In the genomic region with DNA sequence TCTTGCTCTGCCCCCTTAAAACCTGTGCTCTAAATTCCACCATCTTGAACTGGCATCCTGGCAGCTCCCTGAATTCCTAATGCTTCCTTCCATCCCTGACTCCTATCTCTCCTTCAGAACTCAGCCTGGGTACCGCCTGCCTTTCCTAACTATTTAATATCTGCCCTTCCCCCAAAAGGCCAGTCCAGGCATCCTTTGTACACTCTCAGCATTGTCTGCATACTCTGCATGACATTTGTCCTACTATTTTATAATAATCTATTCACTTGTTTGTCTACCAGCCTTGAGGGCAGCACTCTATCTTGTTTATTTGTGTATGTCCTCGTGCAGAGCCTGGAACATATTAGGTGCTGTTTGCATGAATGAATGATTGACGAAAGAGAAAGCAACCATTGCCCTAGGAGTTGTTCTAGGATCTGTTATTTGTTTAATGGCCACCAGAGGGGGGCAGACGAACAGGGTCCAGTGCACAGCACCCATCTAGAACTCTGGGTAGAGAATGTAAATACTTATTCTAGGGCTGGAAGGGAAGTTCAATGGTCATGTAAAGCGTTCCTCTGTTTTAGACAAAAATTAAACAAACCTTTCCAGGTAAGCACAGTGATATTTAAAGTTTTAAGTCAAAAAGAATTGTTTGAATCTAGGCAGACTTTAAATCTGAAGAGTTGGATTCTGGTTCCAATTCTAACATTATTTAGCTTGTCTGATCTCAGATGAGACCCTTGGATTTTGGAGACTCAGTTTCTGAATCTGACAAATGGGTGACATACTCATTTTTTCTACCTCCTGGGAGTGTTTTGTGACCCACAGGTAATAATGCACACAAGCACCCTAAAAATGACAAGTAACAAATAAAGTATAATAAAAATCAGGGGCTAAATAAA, we compare ENCODE assay signal across 8 cellular contexts.
A peak's percentile ranks its signal among the peaks of the same experiment; 100 is the strongest.
DNase-seq lines count a peak whose midpoint lies in the region; ATAC-seq and TF ChIP-seq lines count a peak whose summit lies in the region.

No MANE protein-coding gene starts in this region.

- DNase-seq in DMS153 treated with DMSO at 0.1 percent for 48 hours (lab: John Stamatoyannopoulos, UW; ENCODE audit: unreplicated experiment), result peak; percentile 0
- peak; percentile 26 to 81 for DNase-seq in NOMO-1 (lab: John Stamatoyannopoulos, UW; ENCODE audit: unreplicated experiment in 2 of 2)
- peak; percentile 31 to 37 for DNase-seq in activated T-cell treated with anti-CD3 and anti-CD28 coated beads, Interleukin-2, amount 50 U/mL, for 48 hours
- DNase-seq in foreskin keratinocyte, result peak in 1 of 2 donors; percentile 57
- DNase-seq in ovary, result peak in 2 of 5 donors; percentile 32 to 70
- DNase-seq in effector CD8-positive, alpha-beta T cell (lab: John Stamatoyannopoulos, UW), result no peak

- TF ChIP-seq POLR2A in ovary (IDR thresholded peaks at IDR 0.05), result no peak

- intact Hi-C loops in ovary (cut with DNase I), result loop anchor here in 3 of 4 donors (5.0 kb wide), 2 partner anchors 129 to 199 kb away; no protein-coding TSS in a partner anchor

- no peaks in the 10 kb centered on the region for H3K9me3 ChIP-seq in ovary

- WGBS in ovary, 3 donors, result 14 to 18% (median 17%) methylated on average over 5 of the region's 5 CpGs

- peak; percentile 99 for ATAC-seq in GM19372 (IDR thresholded peaks at IDR 0.05; ENCODE audit: low read depth, unreplicated experiment)
- ATAC-seq in HG03354 (IDR thresholded peaks at IDR 0.05; ENCODE audit: poor library complexity, severe bottlenecking, unreplicated experiment), result peak; percentile 99
- peak; percentile 92 for ATAC-seq in foreskin keratinocyte

- no peak for TF ChIP-seq EP300 in ovary (IDR thresholded peaks at IDR 0.05)

- H3K4me3 ChIP-seq in ovary, result no peak overlapping the region

- H3K36me3 ChIP-seq in ovary, result no peaks in the 10 kb centered on the region

- H3K27me3 ChIP-seq in foreskin keratinocyte (no peaks in the 10 kb centered on the region), ovary (no peaks in the 10 kb centered on the region)

- TF ChIP-seq CTCF in foreskin keratinocyte (conservative IDR thresholded peaks at IDR 0.05) (peak; percentile 94), ovary (IDR thresholded peaks at IDR 0.05) (peak; percentile 70 to 87 (median 80))

- H3K4me1 ChIP-seq in foreskin keratinocyte (no peaks in the 10 kb centered on the region), ovary (ENCODE audit: insufficient read depth) (peaks cover 5% of the 10 kb centered on the region)

- peak overlapping the region; percentile 3 for H3K27ac ChIP-seq in foreskin keratinocyte
- H3K27ac ChIP-seq in ovary, result no peak overlapping the region
